ENCODE assay signal across 8 cellular contexts in the genomic region with DNA sequence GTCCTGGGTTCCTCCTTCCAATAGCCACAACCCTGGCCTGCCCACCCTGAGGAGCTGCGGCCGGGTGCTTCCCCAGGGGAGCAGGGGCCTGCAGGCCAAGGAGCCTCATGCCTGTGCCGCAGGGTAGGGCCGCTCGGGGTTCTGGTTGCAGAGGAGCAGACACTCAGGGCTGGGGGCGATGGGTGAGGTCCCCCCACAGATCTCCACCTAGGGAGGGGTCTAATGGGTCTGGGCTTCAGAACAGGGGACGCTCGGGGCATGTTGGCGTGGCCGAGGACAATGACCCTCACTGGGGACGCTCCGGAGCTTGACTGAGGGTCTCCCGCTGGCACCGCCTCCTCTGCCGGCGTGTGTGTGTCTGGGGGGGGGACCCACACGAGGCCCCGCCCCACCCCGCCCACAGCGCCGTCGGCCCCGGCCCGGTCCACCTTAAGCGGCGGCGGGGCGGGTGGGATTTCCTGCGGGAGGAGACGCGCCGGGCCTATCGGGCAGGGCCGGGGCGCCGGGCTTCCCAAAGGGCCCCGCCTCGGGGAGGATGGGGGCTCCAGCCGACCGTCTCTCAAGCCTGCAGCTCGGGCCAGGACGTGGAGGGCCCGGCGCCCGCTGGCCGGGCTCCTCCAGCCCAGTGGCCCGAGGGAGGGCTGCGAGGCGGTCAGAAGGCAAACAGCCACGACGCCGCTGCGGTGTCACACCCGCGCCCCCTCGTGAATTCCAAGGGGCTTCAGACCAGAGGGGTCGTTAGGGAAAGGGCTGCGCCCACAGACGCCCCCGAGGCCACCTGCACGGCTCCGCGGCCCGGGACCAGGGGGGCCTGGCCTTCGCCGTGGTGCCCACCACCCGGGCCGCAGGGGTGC. TPM values are rescaled to one million over a fixed set of nuclear protein-coding genes. Genes with fewer than 3 reads are reported as not detected.
A peak's percentile ranks its signal among the peaks of the same experiment; 100 is the strongest.
DNase-seq lines count a peak whose midpoint lies in the region; ATAC-seq and TF ChIP-seq lines count a peak whose summit lies in the region.

No MANE protein-coding gene starts in this region.

- H3K4me1 ChIP-seq in GM23338 (ENCODE audit: insufficient read depth): no peaks in the 10 kb centered on the region; the same call in 1 of the 2 replicates

- peaks cover 15% of the 10 kb centered on the region for H3K27me3 Mint-ChIP-seq in GM23338 (ENCODE audit: insufficient read depth, low read depth, poor library complexity)

- DNase-seq in DMS153 treated with DMSO at 0.1 percent for 48 hours (lab: John Stamatoyannopoulos, UW; ENCODE audit: unreplicated experiment): peak; percentile 3
- DNase-seq in GM23338 (ENCODE audit: low spot score): peak; percentile 88
- peak; percentile 51 for DNase-seq in NCI-H1105 treated with DMSO at 0.1 percent for 48 hours (lab: John Stamatoyannopoulos, UW)
- peak; percentile 50 to 73 for DNase-seq in activated CD8-positive, alpha-beta memory T cell treated with anti-CD3 and anti-CD28 coated beads for 1 hour (ENCODE audit: extremely low read depth in 1 of 2, low read depth in 1 of 2)
- DNase-seq in effector CD8-positive, alpha-beta T cell (lab: John Stamatoyannopoulos, UW): peak; percentile 71
- DNase-seq in lung microvascular endothelial cell (ENCODE audit: low read depth in 2 of 2): peak; percentile 79 to 88
- DNase-seq in stimulated activated CD4-positive, alpha-beta T cell treated with anti-CD3 and anti-CD28 coated beads, TNF-alpha, amount 100 ng/mL, for 1 hour (ENCODE audit: low read depth in 3 of 3, low spot score in 1 of 3): peak; percentile 55 to 74 (median 63)

- H3K4me3 ChIP-seq in GM23338: peak overlapping the region; percentile 71

- H3K4me1 Mint-ChIP-seq in GM23338: peaks cover 2% of the 10 kb centered on the region; the same call in 1 of the 3 replicates

- H3K27ac ChIP-seq in GM23338 (ENCODE audit: low read depth): peak overlapping the region; percentile 63; the same call in 1 of the 2 replicates

- H3K4me3 Mint-ChIP-seq in GM23338: peak overlapping the region; percentile 67

- H3K9me3 Mint-ChIP-seq in GM23338: no peaks in the 10 kb centered on the region

- H4K20me1 ChIP-seq in GM23338 (replicated peaks; ENCODE audit: insufficient read depth): peaks cover 3% of the 10 kb centered on the region

- no peak for TF ChIP-seq CTCF in GM23338 (conservative IDR thresholded peaks at IDR 0.05; ENCODE audit: low read depth in 2 of 2)

- no peaks in the 10 kb centered on the region for H3K27me3 ChIP-seq in GM23338 (ENCODE audit: insufficient read depth)

- H3K9me2 ChIP-seq in GM23338 (ENCODE audit: insufficient read depth): no peaks in the 10 kb centered on the region

- H3K27ac Mint-ChIP-seq in GM23338: no peak overlapping the region

- ATAC-seq in GM23338 (peak; percentile 63), GM19455 (IDR thresholded peaks at IDR 0.05; ENCODE audit: unreplicated experiment) (no peak)

- peaks cover 30% of the 10 kb centered on the region for H3K79me2 ChIP-seq in GM23338 (replicated peaks; ENCODE audit: insufficient read depth)

- peaks cover 26% of the 10 kb centered on the region for H3K36me3 Mint-ChIP-seq in GM23338 (ENCODE audit: low read depth)

- no peak overlapping the region; the same call in 1 of the 2 replicates for H2AFZ ChIP-seq in GM23338

- peaks cover 13% of the 10 kb centered on the region; the same call in 1 of the 2 replicates for H3K36me3 ChIP-seq in GM23338 (ENCODE audit: insufficient read depth)

- peak overlapping the region; percentile 88 for H3K4me2 ChIP-seq in GM23338

- peaks cover 41% of the 10 kb centered on the region for H3F3A ChIP-seq in GM23338 (replicated peaks; ENCODE audit: low read depth)

TF ChIP-seq in GM23338, 12 proteins besides CTCF, POLR2A, EP300 and RAD21:
- TF ChIP-seq NANOG (IDR thresholded peaks at IDR 0.05; ENCODE audit: borderline replicate concordance) (no peak), POLR2AphosphoS5 (IDR thresholded peaks at IDR 0.05; ENCODE audit: low read depth) (peak; percentile 39; the same call in 1 of the 2 replicates)

RNA-seq across cellular contexts. Expression of a gene that starts 0.6 kb away (rescaled TPM):
- 26.1 and 47.6 TPM in 2 replicates for total RNA-seq in GM23338 (2014; rRNA removed; shearing (Covaris generic))
- 13.7 and 22.1 TPM in 2 replicates for polyA plus RNA-seq in GM23338 (2016; fragmentation: Nextera tagmentation; extraction: Ambion mirVana)
- 2.8 and 4.2 TPM in 2 replicates for total RNA-seq in lung microvascular endothelial cell

RNA-seq across cellular contexts. Expression of a gene that starts 13.9 kb away (rescaled TPM):
- 56.4 and 61.3 TPM in 2 replicates for total RNA-seq in GM23338 (2014; rRNA removed; shearing (Covaris generic))
- 41.3 and 42.9 TPM in 2 replicates for polyA plus RNA-seq in GM23338 (2016; fragmentation: Nextera tagmentation; extraction: Ambion mirVana)
- 24.0 and 31.0 TPM in 2 replicates for total RNA-seq in lung microvascular endothelial cell

RNA-seq across cellular contexts. Expression of a gene that starts 15.1 kb away (rescaled TPM):
- 987 and 1,206 TPM in 2 replicates for total RNA-seq in GM23338 (2014; rRNA removed; shearing (Covaris generic))
- polyA plus RNA-seq in GM23338 (2016; fragmentation: Nextera tagmentation; extraction: Ambion mirVana): 988 and 1,014 TPM in 2 replicates
- total RNA-seq in lung microvascular endothelial cell: 99.2 and 108 TPM in 2 replicates

RNA-seq across cellular contexts. Expression of a gene that starts 19.9 kb away (rescaled TPM):
- total RNA-seq in GM23338 (2014; rRNA removed; shearing (Covaris generic)): not detected in 2 replicates
- polyA plus RNA-seq in GM23338 (2016; fragmentation: Nextera tagmentation; extraction: Ambion mirVana): not detected in 2 replicates
- total RNA-seq in lung microvascular endothelial cell: 3.5 and 3.6 TPM in 2 replicates

RNA-seq across cellular contexts. Expression of a gene that starts 50.9 kb away (rescaled TPM):
- 41.6 and 48.9 TPM in 2 replicates for total RNA-seq in GM23338 (2014; rRNA removed; shearing (Covaris generic))
- 11.4 and 12.2 TPM in 2 replicates for polyA plus RNA-seq in GM23338 (2016; fragmentation: Nextera tagmentation; extraction: Ambion mirVana)
- 17.4 and 23.2 TPM in 2 replicates for total RNA-seq in lung microvascular endothelial cell

Comparison
In these comparisons a context has a peak if more than half of its experiments do, and no peak if none do; other contexts are left out.
1. DNase-seq: peak in every context shown above with its lines; median percentile 88 in GM23338; 84 in lung microvascular endothelial cell; 71 in effector CD8-positive, alpha-beta T cell; 63 in stimulated activated CD4-positive, alpha-beta T cell treated with anti-CD3 and anti-CD28 coated beads, TNF-alpha, amount 100 ng/mL, for 1 hour; 62 in activated CD8-positive, alpha-beta memory T cell treated with anti-CD3 and anti-CD28 coated beads for 1 hour; 51 in NCI-H1105 treated with DMSO at 0.1 percent for 48 hours; 3 in DMS153 treated with DMSO at 0.1 percent for 48 hours.